ENCODE assay signal across 12 cellular contexts in the genomic region with DNA sequence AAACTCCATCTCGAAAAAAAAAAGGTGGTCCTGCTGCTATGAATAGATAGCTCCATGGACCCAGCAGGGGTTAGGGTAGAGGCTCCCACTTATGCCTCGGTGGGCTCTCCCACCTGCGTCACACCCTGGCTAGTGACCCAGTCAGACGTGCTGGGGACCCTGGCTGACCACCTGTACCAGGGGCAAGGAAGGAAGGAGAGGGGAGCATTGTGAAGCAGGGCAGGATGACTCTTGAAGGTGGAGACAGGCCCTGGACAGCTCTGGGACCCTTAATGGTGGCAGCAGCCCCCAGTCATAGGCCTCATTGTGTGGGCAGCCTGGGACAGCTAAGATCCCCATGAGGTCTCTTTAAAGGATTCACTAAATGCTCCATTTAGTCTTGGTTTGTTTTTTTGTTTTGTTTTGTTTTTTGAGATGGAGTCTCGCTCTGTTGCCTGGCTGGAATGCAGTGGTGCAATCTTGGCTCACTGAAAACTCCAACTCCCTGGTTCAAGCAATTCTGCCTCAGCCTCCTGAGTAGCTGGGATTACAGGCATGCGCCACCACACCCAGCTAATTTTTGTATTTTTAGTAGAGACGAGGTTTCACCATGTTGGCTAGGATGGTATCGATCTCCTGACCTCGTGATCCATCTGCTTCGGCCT. TPM values are rescaled to one million over a fixed set of nuclear protein-coding genes. Genes with fewer than 3 reads are reported as not detected.
A peak's percentile ranks its signal among the peaks of the same experiment; 100 is the strongest.
DNase-seq lines count a peak whose midpoint lies in the region; ATAC-seq, FAIRE-seq and TF ChIP-seq lines count a peak whose summit lies in the region.
"Had no signal": no experiment of that assay in that cellular context is flagged by ENCODE, and none has a peak within 500 bp of the region (broad histone marks: within the 10 kb centered on the region; RNA-seq: fewer than 3 reads in every experiment).

No MANE protein-coding gene starts in this region.

- no peaks in the 10 kb centered on the region for H3K9me3 Mint-ChIP-seq in MCF 10A (ENCODE audit: unreplicated experiment)
- H3K9me3 Mint-ChIP-seq: activated T-cell treated with anti-CD3 and anti-CD28 coated beads, Interleukin-2, amount 50 U/mL, for 4 hours had no signal

- H3K9me3 ChIP-seq in mammary epithelial cell (replicated peaks; ENCODE audit: insufficient read depth, low read length) (no peaks in the 10 kb centered on the region), endothelial cell of umbilical vein (replicated peaks; ENCODE audit: control insufficient read depth, insufficient read depth, low read length) (no peaks in the 10 kb centered on the region), prostate gland (no peaks in the 10 kb centered on the region)

- POLR2A ChIA-PET in MCF 10A (lab: Yijun Ruan, JAX) (interaction anchor here (0.6 to 46.1 kb wide), 14 partner anchors 8 to 466 kb away, joined by 3 to 1272 read pairs (median 4); partner anchors contain the start of genes CHTOP, S100A1, S100A13 and S100A14), endothelial cell of umbilical vein (lab: Charles Lee) (interaction anchor here (0.6 to 1.8 kb wide), 4 partner anchors 10 to 41 kb away, joined by 3 to 9 read pairs (median 4); partner anchors contain the start of gene CHTOP)

- 100% methylated on average over 6 of the region's 10 CpGs for WGBS in mammary epithelial cell (ENCODE audit: low coverage, missing lambda C conversion rate)
- 83% methylated on average over 10 of the region's 10 CpGs for WGBS in prostate gland

- ATAC-seq in GM18907 (IDR thresholded peaks at IDR 0.05; ENCODE audit: unreplicated experiment), result no peak
- ATAC-seq: activated T-cell treated with anti-CD3 and anti-CD28 coated beads, Interleukin-2, amount 50 U/mL, for 4 hours had no signal

- no peak for TF ChIP-seq CTCF in MCF 10A (IDR thresholded peaks at IDR 0.05; ENCODE audit: unreplicated experiment)
- no peak for TF ChIP-seq CTCF in mammary epithelial cell (conservative IDR thresholded peaks at IDR 0.05 in 1 of 2, IDR thresholded peaks at IDR 0.05 in 1 of 2; ENCODE audit: extremely low read depth in 1 of 2, insufficient read depth in 1 of 2, low read depth in 1 of 2, low read length in 2 of 2)
- TF ChIP-seq CTCF in endothelial cell of umbilical vein (IDR thresholded peaks at IDR 0.05; ENCODE audit: extremely low read depth in 1 of 2, insufficient read depth in 1 of 2, low read depth in 1 of 2, low read length in 2 of 2), result no peak
- no peak for TF ChIP-seq CTCF in prostate gland (IDR thresholded peaks at IDR 0.05)

- dilution Hi-C loops in mammary epithelial cell (cut with HindIII; ENCODE audit: low sequenced_read_pairs) (no loop called here), endothelial cell of umbilical vein (cut with MboI; ENCODE audit: extremely low pct_ligation_motif_present, low sequenced_read_pairs) (no loop called here)

- H3K4me1 ChIP-seq in mammary epithelial cell (ENCODE audit: insufficient read depth, low read length) (peaks cover 7% of the 10 kb centered on the region), endothelial cell of umbilical vein (ENCODE audit: control insufficient read depth, extremely low read depth, insufficient read depth, low read length) (peaks cover 7% of the 10 kb centered on the region), prostate gland (replicated peaks) (peaks cover 4% of the 10 kb centered on the region)

- H4K20me1 ChIP-seq in mammary epithelial cell (ENCODE audit: insufficient read depth, low read length) (no peaks in the 10 kb centered on the region), endothelial cell of umbilical vein (replicated peaks; ENCODE audit: control insufficient read depth, extremely low read depth, insufficient read depth, low read length) (no peaks in the 10 kb centered on the region)

- no peak overlapping the region for H3K4me3 ChIP-seq in mammary epithelial cell (replicated peaks in 1 of 3; ENCODE audit: insufficient read depth in 1 of 3, low read depth in 2 of 3, low read length in 3 of 3)
- H3K4me3 ChIP-seq in endothelial cell of umbilical vein (replicated peaks in 1 of 3; ENCODE audit: insufficient read depth in 1 of 3, low read depth in 1 of 3, low read length in 3 of 3), result no peak overlapping the region
- no peak overlapping the region for H3K4me3 ChIP-seq in prostate gland

- no peak for FAIRE-seq in endothelial cell of umbilical vein (lab: Jason Lieb, UNC)

- H3K27ac ChIP-seq in mammary epithelial cell (ENCODE audit: insufficient read depth, low read depth, low read length) (no peak overlapping the region), endothelial cell of umbilical vein (ENCODE audit: insufficient read depth, low read depth, low read length) (no peak overlapping the region), temporal lobe (ENCODE audit: low read depth, low read length) (peak overlapping the region; percentile 99), prostate gland (no peak overlapping the region)

- H2AFZ ChIP-seq in mammary epithelial cell (ENCODE audit: low read depth, low read length) (no peak overlapping the region), endothelial cell of umbilical vein (ENCODE audit: low read depth, low read length) (no peak overlapping the region)

- peaks cover 21% of the 10 kb centered on the region for H3K4me1 Mint-ChIP-seq in MCF 10A (ENCODE audit: insufficient read depth, unreplicated experiment)

- H3K36me3 ChIP-seq in mammary epithelial cell (ENCODE audit: insufficient read depth, low read length) (peaks cover 25% of the 10 kb centered on the region), endothelial cell of umbilical vein (ENCODE audit: control insufficient read depth in 2 of 2, extremely low read depth in 1 of 2, insufficient read depth in 2 of 2, low read length in 2 of 2) (peaks cover 17 to 24% of the 10 kb centered on the region in 2 experiments), prostate gland (peaks cover 4% of the 10 kb centered on the region in 2 donors)

- CTCF ChIA-PET in MCF 10A (lab: Yijun Ruan, JAX) (interaction anchor here (0.5 to 1.8 kb wide), 7 partner anchors 10 to 263 kb away, joined by 3 to 5 read pairs (median 4); no protein-coding TSS in a partner anchor), mammary epithelial cell (lab: Charles Lee; ENCODE audit: low non-redundant PET) (no interaction called here), endothelial cell of umbilical vein (lab: Charles Lee) (interaction anchor here (0.8 to 2.3 kb wide), 6 partner anchors 13 to 138 kb away, joined by 3 to 8 read pairs (median 3); partner anchors contain the start of genes CHTOP and S100A13)

- TF ChIP-seq POLR2A in endothelial cell of umbilical vein (IDR thresholded peaks at IDR 0.05; ENCODE audit: low read depth, low read length), result peak; percentile 33
- TF ChIP-seq POLR2A in prostate gland (IDR thresholded peaks at IDR 0.05), result no peak

- H3K4me2 ChIP-seq in mammary epithelial cell (ENCODE audit: insufficient read depth, low read depth, low read length), result no peak overlapping the region
- no peak overlapping the region for H3K4me2 ChIP-seq in endothelial cell of umbilical vein (ENCODE audit: insufficient read depth, low read length)

- H3K36me3 Mint-ChIP-seq in MCF 10A (ENCODE audit: insufficient read depth, unreplicated experiment), result peaks cover 55% of the 10 kb centered on the region

- H3K27me3 ChIP-seq in mammary epithelial cell (ENCODE audit: insufficient read depth, low read length) (no peaks in the 10 kb centered on the region), endothelial cell of umbilical vein (ENCODE audit: control insufficient read depth in 2 of 2, insufficient read depth in 2 of 2, low read length in 2 of 2) (no peaks in the 10 kb centered on the region), prostate gland (replicated peaks; ENCODE audit: insufficient read depth) (no peaks in the 10 kb centered on the region)

- DNase-seq in MCF 10A (ENCODE audit: unreplicated experiment) (no peak), mammary epithelial cell (no peak), endothelial cell of umbilical vein (ENCODE audit: low read depth, low spot score) (no peak), prostate gland (ENCODE audit: low spot score) (no peak)
- DNase-seq: activated T-cell treated with anti-CD3 and anti-CD28 coated beads, Interleukin-2, amount 50 U/mL, for 4 hours; effector memory CD4-positive, alpha-beta T cell; Kasumi-1; NCI-H510A treated with DMSO at 0.1 percent for 48 hours; occipital lobe; SW 1271 had no signal

- in situ Hi-C loops in mammary epithelial cell (cut with MboI; ENCODE audit: low sequenced_read_pairs in 2 of 2), result no loop called here

- no peaks in the 10 kb centered on the region for H3K9me1 ChIP-seq in endothelial cell of umbilical vein (replicated peaks; ENCODE audit: control insufficient read depth, extremely low read depth, insufficient read depth, low read length)

- H3K4me3 Mint-ChIP-seq in MCF 10A (ENCODE audit: unreplicated experiment), result no peak overlapping the region
- H3K4me3 Mint-ChIP-seq: activated T-cell treated with anti-CD3 and anti-CD28 coated beads, Interleukin-2, amount 50 U/mL, for 4 hours had no signal

- H3K27me3 Mint-ChIP-seq in MCF 10A (ENCODE audit: insufficient read depth, unreplicated experiment), result no peaks in the 10 kb centered on the region

- H3K9ac ChIP-seq in mammary epithelial cell (ENCODE audit: insufficient read depth, low read length) (no peak overlapping the region), endothelial cell of umbilical vein (replicated peaks; ENCODE audit: extremely low read depth, insufficient read depth, low read length) (no peak overlapping the region)

- H3K27ac Mint-ChIP-seq in MCF 10A (ENCODE audit: low read depth, unreplicated experiment), result peak overlapping the region; percentile 53

- H3K79me2 ChIP-seq in mammary epithelial cell (ENCODE audit: insufficient read depth, low read length), result peaks cover 17% of the 10 kb centered on the region
- H3K79me2 ChIP-seq in endothelial cell of umbilical vein (ENCODE audit: control insufficient read depth, insufficient read depth, low read length), result peaks cover 2% of the 10 kb centered on the region

- intact Hi-C loops in MCF 10A (cut with micrococcal nuclease) (no loop called here), mammary epithelial cell (cut with micrococcal nuclease) (no loop called here), endothelial cell of umbilical vein (cut with micrococcal nuclease) (no loop called here), prostate gland (cut with DNase I) (no loop called here)

- no TSS peak for BruUV-seq in MCF 10A (replicated peaks; lab: Mats Ljungman, UMichigan)
- BruUV-seq in mammary epithelial cell (replicated peaks; lab: Mats Ljungman, UMichigan), result no TSS peak
- BruUV-seq in endothelial cell of umbilical vein (replicated peaks; lab: Mats Ljungman, UMichigan), result no TSS peak

RNA-seq across cellular contexts. Expression of gene SNAPIN, which starts 10.4 kb away (rescaled TPM):
- 55.9 and 63.7 TPM in 2 replicates for total RNA-seq in MCF 10A (2022)
- 10 to 100 TPM; 33.1 to 39.8 TPM for total RNA-seq in mammary epithelial cell
- polyA plus RNA-seq in mammary epithelial cell, result 40.7 TPM
- polyA minus RNA-seq in mammary epithelial cell, result 18.8 TPM
- total RNA-seq in endothelial cell of umbilical vein, result 36.5 and 36.8 TPM in 2 replicates
- polyA plus RNA-seq in endothelial cell of umbilical vein, result 47.3 and 55.1 TPM in 2 replicates
- polyA plus RNA-seq in endothelial cell of umbilical vein (2011; cell fraction: cytosol; rRNA removed), result 53.0 and 57.6 TPM in 2 replicates
- 23.5 and 24.2 TPM in 2 replicates for polyA plus RNA-seq in endothelial cell of umbilical vein (2011; cell fraction: nucleus; rRNA removed)
- polyA plus RNA-seq in endothelial cell of umbilical vein (2012), result 28.9 and 31.7 TPM in 2 replicates
- 20.9 and 22.2 TPM in 2 replicates for polyA minus RNA-seq in endothelial cell of umbilical vein
- polyA minus RNA-seq in endothelial cell of umbilical vein (2011; cell fraction: cytosol; rRNA and poly(A)+ RNA removed), result 25.6 TPM
- 9.2 and 12.7 TPM in 2 replicates for polyA minus RNA-seq in endothelial cell of umbilical vein (2011; cell fraction: nucleus; rRNA and poly(A)+ RNA removed)
- 32.2 TPM for total RNA-seq in temporal lobe
- 10 to 100 TPM; 64.9 to 73.0 TPM for total RNA-seq in prostate gland

RNA-seq across cellular contexts. Expression of gene CHTOP, which starts 14.3 kb away (rescaled TPM):
- total RNA-seq in MCF 10A (2022), result 147 and 156 TPM in 2 replicates
- total RNA-seq in mammary epithelial cell, result 10 to 100 TPM; 36.0 to 64.5 TPM
- 52.0 TPM for polyA plus RNA-seq in mammary epithelial cell
- 45.8 TPM for polyA minus RNA-seq in mammary epithelial cell
- total RNA-seq in endothelial cell of umbilical vein, result 72.1 and 74.4 TPM in 2 replicates
- polyA plus RNA-seq in endothelial cell of umbilical vein, result 47.1 and 62.0 TPM in 2 replicates
- polyA plus RNA-seq in endothelial cell of umbilical vein (2011; cell fraction: cytosol; rRNA removed), result 50.2 and 51.0 TPM in 2 replicates
- polyA plus RNA-seq in endothelial cell of umbilical vein (2011; cell fraction: nucleus; rRNA removed), result 106 and 115 TPM in 2 replicates
- polyA plus RNA-seq in endothelial cell of umbilical vein (2012), result 42.7 and 46.6 TPM in 2 replicates
- polyA minus RNA-seq in endothelial cell of umbilical vein, result 45.3 and 54.6 TPM in 2 replicates
- 38.8 TPM for polyA minus RNA-seq in endothelial cell of umbilical vein (2011; cell fraction: cytosol; rRNA and poly(A)+ RNA removed)
- polyA minus RNA-seq in endothelial cell of umbilical vein (2011; cell fraction: nucleus; rRNA and poly(A)+ RNA removed), result 107 and 134 TPM in 2 replicates
- 61.2 TPM for total RNA-seq in temporal lobe
- 10 to 100 TPM; 60.6 to 74.4 TPM for total RNA-seq in prostate gland

RNA-seq across cellular contexts. Expression of gene S100A1, which starts 19.9 kb away (rescaled TPM):
- 0.74 TPM in 1 of 2 replicates, not detected in the other for total RNA-seq in MCF 10A (2022)
- total RNA-seq in mammary epithelial cell, result not detected
- polyA plus RNA-seq in mammary epithelial cell, result 0.53 TPM
- not detected for polyA minus RNA-seq in mammary epithelial cell
- not detected in 2 replicates for total RNA-seq in endothelial cell of umbilical vein
- polyA plus RNA-seq in endothelial cell of umbilical vein, result not detected in 2 replicates
- not detected in 2 replicates for polyA plus RNA-seq in endothelial cell of umbilical vein (2011; cell fraction: cytosol; rRNA removed)
- not detected in 2 replicates for polyA plus RNA-seq in endothelial cell of umbilical vein (2011; cell fraction: nucleus; rRNA removed)
- polyA plus RNA-seq in endothelial cell of umbilical vein (2012), result 0.66 and 1.1 TPM in 2 replicates
- 0.58 TPM in 1 of 2 replicates, not detected in the other for polyA minus RNA-seq in endothelial cell of umbilical vein
- polyA minus RNA-seq in endothelial cell of umbilical vein (2011; cell fraction: cytosol; rRNA and poly(A)+ RNA removed), result 1.3 TPM
- not detected in 2 replicates for polyA minus RNA-seq in endothelial cell of umbilical vein (2011; cell fraction: nucleus; rRNA and poly(A)+ RNA removed)
- 2.2 TPM for total RNA-seq in temporal lobe
- 10 to 100 TPM in 1 of 2 donors, 1 to 10 TPM in 1; 9.1 to 10.7 TPM for total RNA-seq in prostate gland
- total RNA-seq: activated T-cell treated with anti-CD3 and anti-CD28 coated beads, Interleukin-2, amount 50 U/mL, for 4 hours had no signal

RNA-seq across cellular contexts. Expression of gene S100A13, which starts 20.8 kb away (rescaled TPM):
- total RNA-seq in MCF 10A (2022) (210 and 236 TPM in 2 replicates), mammary epithelial cell (100 to 1,000 TPM in 1 of 2 donors, 10 to 100 TPM in 1; 72.0 to 213 TPM), endothelial cell of umbilical vein (155 and 255 TPM in 2 replicates), temporal lobe (14.0 TPM), prostate gland (10 to 100 TPM; 53.3 to 96.5 TPM)
- polyA plus RNA-seq in mammary epithelial cell (448 TPM), endothelial cell of umbilical vein (332 and 360 TPM in 2 replicates)
- polyA minus RNA-seq in mammary epithelial cell (78.6 TPM), endothelial cell of umbilical vein (113 and 129 TPM in 2 replicates)
- 385 and 427 TPM in 2 replicates for polyA plus RNA-seq in endothelial cell of umbilical vein (2011; cell fraction: cytosol; rRNA removed)
- 150 and 158 TPM in 2 replicates for polyA plus RNA-seq in endothelial cell of umbilical vein (2011; cell fraction: nucleus; rRNA removed)
- polyA plus RNA-seq in endothelial cell of umbilical vein (2012), result 221 and 233 TPM in 2 replicates
- polyA minus RNA-seq in endothelial cell of umbilical vein (2011; cell fraction: cytosol; rRNA and poly(A)+ RNA removed), result 39.0 TPM
- 16.5 and 16.8 TPM in 2 replicates for polyA minus RNA-seq in endothelial cell of umbilical vein (2011; cell fraction: nucleus; rRNA and poly(A)+ RNA removed)

RNA-seq across cellular contexts. Expression of gene ILF2, which starts 22.7 kb away (rescaled TPM):
- total RNA-seq in MCF 10A (2022) (348 and 374 TPM in 2 replicates), mammary epithelial cell (100 to 1,000 TPM; 151 to 158 TPM), endothelial cell of umbilical vein (271 TPM in 2 replicates), temporal lobe (133 TPM), prostate gland (100 to 1,000 TPM; 116 to 122 TPM)
- polyA plus RNA-seq in mammary epithelial cell (254 TPM), endothelial cell of umbilical vein (289 and 303 TPM in 2 replicates)
- polyA minus RNA-seq in mammary epithelial cell (201 TPM), endothelial cell of umbilical vein (290 and 300 TPM in 2 replicates)
- 391 and 409 TPM in 2 replicates for polyA plus RNA-seq in endothelial cell of umbilical vein (2011; cell fraction: cytosol; rRNA removed)
- 309 and 313 TPM in 2 replicates for polyA plus RNA-seq in endothelial cell of umbilical vein (2011; cell fraction: nucleus; rRNA removed)
- polyA plus RNA-seq in endothelial cell of umbilical vein (2012), result 208 and 298 TPM in 2 replicates
- 157 TPM for polyA minus RNA-seq in endothelial cell of umbilical vein (2011; cell fraction: cytosol; rRNA and poly(A)+ RNA removed)
- polyA minus RNA-seq in endothelial cell of umbilical vein (2011; cell fraction: nucleus; rRNA and poly(A)+ RNA removed), result 93.8 and 114 TPM in 2 replicates
